ENCODE assay signal across 9 cellular contexts in genomic region chr14:26596722-26597030, GRCh38. TPM values are rescaled to one million over a fixed set of nuclear protein-coding genes. Genes with fewer than 3 reads are reported as not detected.
DNase-seq lines count a peak whose midpoint lies in the region; ATAC-seq and TF ChIP-seq lines count a peak whose summit lies in the region.
"Had no signal": no experiment of that assay in that cellular context is flagged by ENCODE, and none has a peak within 500 bp of the region (broad histone marks: within the 10 kb centered on the region; RNA-seq: fewer than 3 reads in every experiment).

No MANE protein-coding gene starts in this region.

- no peak for TF ChIP-seq EP300 in suprapubic skin (IDR thresholded peaks at IDR 0.05)

- no peaks in the 10 kb centered on the region for H3K36me3 ChIP-seq in suprapubic skin

- DNase-seq in NCI-H1417 (lab: John Stamatoyannopoulos, UW): peak; percentile 45 to 73 (median 56)
- DNase-seq in NCI-H1417 treated with DMSO at 0.1 percent for 48 hours (lab: John Stamatoyannopoulos, UW): no peak
- peak in 32 of 56 donors; percentile 1 to 60 (median 22) for DNase-seq in amygdala (lab: John Stamatoyannopoulos, UW)
- peak; percentile 1 for DNase-seq in iris pigment epithelial cell (ENCODE audit: low read depth)
- DNase-seq in suprapubic skin (ENCODE audit: low spot score in 2 of 2): peak in 1 of 2 donors; percentile 51
- DNase-seq in HT-29 (ENCODE audit: low spot score): no peak
- no peak for DNase-seq in stimulated activated CD4-positive, alpha-beta T cell treated with anti-CD3 and anti-CD28 coated beads, Interleukin-2, amount 100 ng/mL, for 24 hours
- DNase-seq: CD4-positive, alpha-beta memory T cell had no signal

- WGBS in suprapubic skin: 2% methylated on average over 13 of the region's 13 CpGs

- peak overlapping the region; percentile 75 for H3K4me3 ChIP-seq in suprapubic skin

- TF ChIP-seq POLR2A in suprapubic skin (IDR thresholded peaks at IDR 0.05): no peak

- no peak for ATAC-seq in GM21619 (IDR thresholded peaks at IDR 0.05; ENCODE audit: unreplicated experiment)

- H3K4me1 ChIP-seq in suprapubic skin: peaks cover 17% of the 10 kb centered on the region

- TF ChIP-seq CTCF in suprapubic skin (IDR thresholded peaks at IDR 0.05): no peak

- H3K9me3 ChIP-seq in suprapubic skin: no peaks in the 10 kb centered on the region

- peaks cover 24% of the 10 kb centered on the region for H3K27me3 ChIP-seq in suprapubic skin

- peak overlapping the region; percentile 92 for H3K27ac ChIP-seq in suprapubic skin

RNA-seq across cellular contexts. Expression of gene NOVA1, which starts 1.2 kb away (rescaled TPM):
- 10 to 100 TPM in 1 of 4 donors, 1 to 10 TPM in 3; 1.5 to 12.2 (median 4.8) TPM for total RNA-seq in suprapubic skin
- 0.10 and 0.37 TPM in 2 replicates for total RNA-seq in HT-29 (2014; rRNA removed; shearing (Covaris generic))
- total RNA-seq: CD4-positive, alpha-beta memory T cell had no signal

Comparison
In these comparisons a context has a peak if more than half of its experiments do, and no peak if none do; other contexts are left out.
1. DNase-seq: peak in NCI-H1417 (3 of 3), amygdala (32 of 56) and iris pigment epithelial cell (single experiment); none in NCI-H1417 treated with DMSO at 0.1 percent for 48 hours (single experiment), HT-29 (single experiment) and stimulated activated CD4-positive, alpha-beta T cell treated with anti-CD3 and anti-CD28 coated beads, Interleukin-2, amount 100 ng/mL, for 24 hours (0 of 2).